ENCODE assay signal across 8 cellular contexts in genomic region chr1:151281969-151282882, GRCh38. TPM values are rescaled to one million over a fixed set of nuclear protein-coding genes. Genes with fewer than 3 reads are reported as not detected.
DNase-seq lines count a peak whose midpoint lies in the region; ATAC-seq and TF ChIP-seq lines count a peak whose summit lies in the region.

A gene with protein sequence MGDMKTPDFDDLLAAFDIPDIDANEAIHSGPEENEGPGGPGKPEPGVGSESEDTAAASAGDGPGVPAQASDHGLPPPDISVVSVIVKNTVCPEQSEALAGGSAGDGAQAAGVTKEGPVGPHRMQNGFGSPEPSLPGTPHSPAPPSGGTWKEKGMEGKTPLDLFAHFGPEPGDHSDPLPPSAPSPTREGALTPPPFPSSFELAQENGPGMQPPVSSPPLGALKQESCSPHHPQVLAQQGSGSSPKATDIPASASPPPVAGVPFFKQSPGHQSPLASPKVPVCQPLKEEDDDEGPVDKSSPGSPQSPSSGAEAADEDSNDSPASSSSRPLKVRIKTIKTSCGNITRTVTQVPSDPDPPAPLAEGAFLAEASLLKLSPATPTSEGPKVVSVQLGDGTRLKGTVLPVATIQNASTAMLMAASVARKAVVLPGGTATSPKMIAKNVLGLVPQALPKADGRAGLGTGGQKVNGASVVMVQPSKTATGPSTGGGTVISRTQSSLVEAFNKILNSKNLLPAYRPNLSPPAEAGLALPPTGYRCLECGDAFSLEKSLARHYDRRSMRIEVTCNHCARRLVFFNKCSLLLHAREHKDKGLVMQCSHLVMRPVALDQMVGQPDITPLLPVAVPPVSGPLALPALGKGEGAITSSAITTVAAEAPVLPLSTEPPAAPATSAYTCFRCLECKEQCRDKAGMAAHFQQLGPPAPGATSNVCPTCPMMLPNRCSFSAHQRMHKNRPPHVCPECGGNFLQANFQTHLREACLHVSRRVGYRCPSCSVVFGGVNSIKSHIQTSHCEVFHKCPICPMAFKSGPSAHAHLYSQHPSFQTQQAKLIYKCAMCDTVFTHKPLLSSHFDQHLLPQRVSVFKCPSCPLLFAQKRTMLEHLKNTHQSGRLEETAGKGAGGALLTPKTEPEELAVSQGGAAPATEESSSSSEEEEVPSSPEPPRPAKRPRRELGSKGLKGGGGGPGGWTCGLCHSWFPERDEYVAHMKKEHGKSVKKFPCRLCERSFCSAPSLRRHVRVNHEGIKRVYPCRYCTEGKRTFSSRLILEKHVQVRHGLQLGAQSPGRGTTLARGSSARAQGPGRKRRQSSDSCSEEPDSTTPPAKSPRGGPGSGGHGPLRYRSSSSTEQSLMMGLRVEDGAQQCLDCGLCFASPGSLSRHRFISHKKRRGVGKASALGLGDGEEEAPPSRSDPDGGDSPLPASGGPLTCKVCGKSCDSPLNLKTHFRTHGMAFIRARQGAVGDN (plus strand): TSS chr1:151282299. CDS start chr1:151286292, 3,993 bp downstream.

- TF ChIP-seq POLR2A in prostate gland (IDR thresholded peaks at IDR 0.05), result peak; percentile 71

- under 1% methylated on average over 74 of the region's 74 CpGs for WGBS in prostate gland
- under 1% methylated on average over 74 of the region's 74 CpGs for WGBS in urinary bladder

- ATAC-seq in GM18499 (IDR thresholded peaks at IDR 0.05; ENCODE audit: insufficient read depth, unreplicated experiment) (peak; percentile 70), HG02943 (IDR thresholded peaks at IDR 0.05; ENCODE audit: low read depth, unreplicated experiment) (peak; percentile 78), left ventricle myocardium superior (peak; percentile 91)

- H3K4me3 ChIP-seq in prostate gland (peak within 1 kb of the TSS; percentile 68 to 73), urinary bladder (ENCODE audit: low read depth, low read length) (peak within 1 kb of the TSS; percentile 80)

- H3K4me1 ChIP-seq in prostate gland (replicated peaks) (no peaks in the 10 kb centered on the region), urinary bladder (ENCODE audit: insufficient read depth) (no peaks in the 10 kb centered on the region)

- H3K27ac ChIP-seq in prostate gland, result peak within 1 kb of the TSS; percentile 98 to 99
- peak within 1 kb of the TSS; percentile 93 for H3K27ac ChIP-seq in urinary bladder (ENCODE audit: low read depth)

- intact Hi-C loops in T-helper 2 cell treated with Interferon-gamma antibody and Interleukin-4, amounts not matched to agents 100 ng/mL and 5 ng/mL, for 36 hours (cut with micrococcal nuclease), result loop anchor here (1.0 to 5.0 kb wide), 8 partner anchors 28 to 223 kb away; partner anchors contain the start of genes CDC42SE1, GABPB2, LYSMD1 and PI4KB
- intact Hi-C loops in left ventricle myocardium superior (cut with micrococcal nuclease) (no loop called here), prostate gland (cut with DNase I) (loop anchor here (5.0 kb wide), 2 partner anchors 60 to 120 kb away; no protein-coding TSS in a partner anchor)

- peaks cover 0 to under 1% of the 10 kb centered on the region in 2 donors for H3K36me3 ChIP-seq in prostate gland
- H3K36me3 ChIP-seq in urinary bladder (ENCODE audit: insufficient read depth), result no peaks in the 10 kb centered on the region

- no peaks in the 10 kb centered on the region for H3K9me3 ChIP-seq in prostate gland

- no peaks in the 10 kb centered on the region for H3K27me3 ChIP-seq in prostate gland (replicated peaks; ENCODE audit: insufficient read depth)

- DNase-seq in NCI-H187 treated with DMSO at 0.1 percent for 48 hours (lab: John Stamatoyannopoulos, UW), result peak; percentile 100
- DNase-seq in anterior cingulate cortex (lab: John Stamatoyannopoulos, UW), result peak; percentile 94 to 100 (median 100)
- peak; percentile 100 for DNase-seq in left ventricle myocardium superior
- peak; percentile 100 for DNase-seq in prostate gland (ENCODE audit: low spot score)

- TF ChIP-seq CTCF in prostate gland (IDR thresholded peaks at IDR 0.05), result no peak

RNA-seq across cellular contexts. Expression of the gene that starts here (rescaled TPM):
- total RNA-seq in T-helper 2 cell treated with Interferon-gamma antibody and Interleukin-4, amounts not matched to agents 100 ng/mL and 5 ng/mL, for 36 hours, result 20.1 and 24.0 TPM in 2 replicates
- 11.7 TPM for total RNA-seq in left ventricle myocardium superior
- total RNA-seq in prostate gland, result 10 to 100 TPM; 30.1 to 46.4 TPM
- total RNA-seq in urinary bladder, result 8.1 TPM
- polyA plus RNA-seq in urinary bladder, result 15.9 TPM

Comparison
In these comparisons a context has a peak if more than half of its experiments do, and no peak if none do; other contexts are left out.
1. Peak in every context shown above with its lines: DNase-seq, ATAC-seq, H3K4me3 ChIP-seq and H3K27ac ChIP-seq.